In genomic region chr2:70708376-70709199, GRCh38 we compare ENCODE assay signal across 13 cellular contexts. TPM values are rescaled to one million over a fixed set of nuclear protein-coding genes. Genes with fewer than 3 reads are reported as not detected.
DNase-seq lines count a peak whose midpoint lies in the region; ATAC-seq and TF ChIP-seq lines count a peak whose summit lies in the region.
"Had no signal": no experiment of that assay in that cellular context is flagged by ENCODE, and none has a peak within 500 bp of the region (broad histone marks: within the 10 kb centered on the region; RNA-seq: fewer than 3 reads in every experiment).

No MANE protein-coding gene starts in this region.

- TF ChIP-seq CTCF in brain (conservative IDR thresholded peaks at IDR 0.05): no peak

- H3K4me1 Mint-ChIP-seq in brain: peaks cover 25% of the 10 kb centered on the region

- H3K27ac Mint-ChIP-seq in brain: peak overlapping the region in 3 of 5 experiments; percentile 31 to 88 (median 65)
- H3K27ac Mint-ChIP-seq: mesothelial cell of epicardium had no signal

- DNase-seq in stimulated activated CD4-positive, alpha-beta T cell treated with anti-CD3 and anti-CD28 coated beads, Interleukin-15, amount 100 ng/mL, for 24 hours: peak; percentile 33
- DNase-seq in stimulated activated CD4-positive, alpha-beta T cell treated with anti-CD3 and anti-CD28 coated beads, Interleukin-12 subunit alpha, Interleukin-12 subunit beta, amount 100 ng/mL, for 4 hours: no peak
- DNase-seq in M059J (ENCODE audit: low read depth) (peak; percentile 62), left colon (no peak), KG1 (lab: John Stamatoyannopoulos, UW) (no peak)
- DNase-seq: NCI-H1048, upper lobe of right lung had no signal

- no peaks in the 10 kb centered on the region for H3K27me3 Mint-ChIP-seq in brain

- intact Hi-C loops in left colon (cut with DNase I, micrococcal nuclease): no loop called here

- peaks cover 51% of the 10 kb centered on the region for H3K36me3 Mint-ChIP-seq in brain
- H3K36me3 Mint-ChIP-seq: mesothelial cell of epicardium had no signal

- no peaks in the 10 kb centered on the region for H3K9me3 Mint-ChIP-seq in brain
- H3K9me3 Mint-ChIP-seq: mesothelial cell of epicardium had no signal

- H3K4me3 Mint-ChIP-seq in brain: no peak overlapping the region
- H3K4me3 Mint-ChIP-seq: mesothelial cell of epicardium had no signal

- ATAC-seq in left colon (no peak), HG03139 (IDR thresholded peaks at IDR 0.05; ENCODE audit: unreplicated experiment) (no peak)
- ATAC-seq: HepG2, Panc1, upper lobe of right lung had no signal

RNA-seq across cellular contexts. Expression of gene ADD2, which starts 59.4 kb away (rescaled TPM):
- total RNA-seq in M059J (2014; rRNA removed; shearing (Covaris generic)): 6.9 and 9.5 TPM in 2 replicates
- 67.0 TPM for polyA plus RNA-seq in brain (ENCODE audit: insufficient read depth, low read depth, low replicate concordance)
- under 1 TPM; 0.21 to 0.61 TPM for total RNA-seq in left colon
- polyA plus RNA-seq: BJ had no signal

Comparison
In these comparisons a context has a peak if more than half of its experiments do, and no peak if none do; other contexts are left out.
1. DNase-seq: peak in stimulated activated CD4-positive, alpha-beta T cell treated with anti-CD3 and anti-CD28 coated beads, Interleukin-15, amount 100 ng/mL, for 24 hours (single experiment) and M059J (single experiment); none in stimulated activated CD4-positive, alpha-beta T cell treated with anti-CD3 and anti-CD28 coated beads, Interleukin-12 subunit alpha, Interleukin-12 subunit beta, amount 100 ng/mL, for 4 hours (single experiment), left colon (0 of 2) and KG1 (single experiment).